8 cellular contexts compared by ENCODE assay signal in the genomic region with DNA sequence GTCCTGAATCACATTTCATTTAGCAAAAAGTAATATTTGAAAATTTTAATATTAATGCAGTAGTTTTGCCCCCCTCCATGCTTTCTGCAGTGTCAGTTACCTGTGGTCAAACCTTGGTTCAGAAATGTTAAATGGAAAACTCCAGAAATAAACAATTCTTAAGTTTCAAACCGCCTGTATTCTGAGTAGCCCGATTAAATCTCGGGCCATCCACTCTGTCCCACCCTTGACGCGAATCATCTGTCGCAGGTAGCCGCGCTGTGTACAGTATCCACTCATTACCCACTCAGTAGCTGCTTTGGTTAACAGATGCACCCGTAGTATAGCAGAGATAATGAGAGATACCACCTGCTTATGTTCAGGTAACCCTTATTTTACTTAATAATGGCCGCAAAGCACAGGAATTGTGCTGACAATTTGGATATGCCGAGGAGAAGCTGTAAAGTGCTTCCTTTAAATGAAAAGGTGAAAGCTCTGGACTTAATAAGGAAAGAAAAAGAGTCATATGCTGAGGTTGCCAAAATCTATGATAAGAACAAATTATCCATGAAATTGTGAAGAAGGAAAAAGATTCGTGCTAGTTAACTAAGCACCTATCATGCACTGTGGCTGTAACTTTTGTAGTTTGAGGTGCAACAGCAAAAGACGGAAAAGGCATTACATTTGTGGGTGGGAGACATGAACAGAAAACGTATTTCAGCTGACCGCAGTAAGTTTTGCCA. TPM values are rescaled to one million over a fixed set of nuclear protein-coding genes. Genes with fewer than 3 reads are reported as not detected.
DNase-seq lines count a peak whose midpoint lies in the region; ATAC-seq, FAIRE-seq and TF ChIP-seq lines count a peak whose summit lies in the region.

No MANE protein-coding gene starts in this region.

- no peak for TF ChIP-seq CTCF in AG04450 (IDR thresholded peaks at IDR 0.05; ENCODE audit: low read depth, low read length)
- no peak for TF ChIP-seq CTCF in HL-60 (IDR thresholded peaks at IDR 0.05; ENCODE audit: insufficient read depth, low read length)
- TF ChIP-seq CTCF in K562 (IDR thresholded peaks at IDR 0.05 in 2 of 3, conservative IDR thresholded peaks at IDR 0.05 in 1 of 3; ENCODE audit: insufficient read depth in 2 of 3, low read depth in 1 of 3, low read length in 3 of 3): no peak
- no peak for TF ChIP-seq CTCF in mucosa of descending colon (IDR thresholded peaks at IDR 0.05)

- H3K9me3 ChIP-seq in AG04450 (ENCODE audit: control insufficient read depth, insufficient read depth, low read length) (no peaks in the 10 kb centered on the region), K562 (replicated peaks; ENCODE audit: control insufficient read depth, insufficient read depth, low read depth, low read length) (no peaks in the 10 kb centered on the region), mucosa of descending colon (no peaks in the 10 kb centered on the region)

- H3K79me2 ChIP-seq in K562 (ENCODE audit: control insufficient read depth, insufficient read depth, low read length): peaks cover 33% of the 10 kb centered on the region

- ATAC-seq in K562 (no peak; the same call in 2 of the 3 replicates), mucosa of descending colon (no peak), GM18502 (IDR thresholded peaks at IDR 0.05; ENCODE audit: poor library complexity, unreplicated experiment) (no peak)

- no peak overlapping the region for H3K27ac ChIP-seq in AG04450 (ENCODE audit: low read depth, low read length)
- H3K27ac ChIP-seq in HL-60 (replicated peaks): peak overlapping the region; percentile 100
- peak overlapping the region; percentile 98 for H3K27ac ChIP-seq in K562 (ENCODE audit: extremely low read depth, low read depth, low read length)

- WGBS in K562 (ENCODE audit: insufficient coverage, low coverage, missing lambda C conversion rate): 25% methylated on average over 15 of the region's 15 CpGs

- peak overlapping the region; percentile 94 for H3K9ac ChIP-seq in K562 (ENCODE audit: insufficient read depth in 1 of 2, low read depth in 2 of 2, low read length in 2 of 2)

- no peaks in the 10 kb centered on the region for H3K9me1 ChIP-seq in K562 (ENCODE audit: control insufficient read depth, insufficient read depth, low read length)

- no peak for TF ChIP-seq RAD21 in K562 (CRISPR knock-in tag; conservative IDR thresholded peaks at IDR 0.05 in 1 of 2, IDR thresholded peaks at IDR 0.05 in 1 of 2)

- H3K4me2 ChIP-seq in K562 (ENCODE audit: insufficient read depth, low read length): peak overlapping the region; percentile 88

- DNase-seq in AG04450 (ENCODE audit: low read depth, low spot score) (no peak), HL-60 (ENCODE audit: low read depth in 1 of 2, low spot score in 1 of 2) (no peak), K562 (ENCODE audit: extremely low read depth in 1 of 4, low spot score in 3 of 4) (peak in 3 of 4 experiments; percentile 32 to 38 (median 38)), mucosa of descending colon (peak; percentile 34 to 48 (median 40)), mesenteric fat pad (ENCODE audit: low spot score) (no peak), erythroblast (lab: John Stamatoyannopoulos, UW) (no peak)
- DNase-seq in stimulated activated CD8-positive, alpha-beta memory T cell treated with anti-CD3 and anti-CD28 coated beads, Interleukin-4, amount 100 ng/mL, for 48 hours: no peak

- no peaks in the 10 kb centered on the region for H4K20me1 ChIP-seq in K562 (replicated peaks; ENCODE audit: control insufficient read depth, insufficient read depth, low read length)

- FAIRE-seq in K562 (lab: Jason Lieb, UNC): no peak

- no peaks in the 10 kb centered on the region for H3K36me3 ChIP-seq in K562 (ENCODE audit: control insufficient read depth, insufficient read depth, low read length)
- no peaks in the 10 kb centered on the region for H3K36me3 ChIP-seq in mucosa of descending colon (ENCODE audit: low read depth)

- peaks cover 3 to 27% of the 10 kb centered on the region in 2 experiments for H3K4me1 ChIP-seq in K562 (replicated peaks in 1 of 2; ENCODE audit: control insufficient read depth in 2 of 2, insufficient read depth in 2 of 2, low read length in 2 of 2)
- H3K4me1 ChIP-seq in mucosa of descending colon (ENCODE audit: low read depth): peaks cover 23% of the 10 kb centered on the region

- intact Hi-C loops in K562 (cut with micrococcal nuclease) (loop anchor here (5.0 kb wide), 3 partner anchors 178 to 638 kb away; a partner anchor contains a TSS), mucosa of descending colon (cut with DNase I, micrococcal nuclease) (no loop called here)

- peak overlapping the region; percentile 98 for H2AFZ ChIP-seq in K562 (ENCODE audit: low read depth, low read length)

- 0 out of 2 replicates have a peak, but pooled peaks have one; percentile 23 for TF ChIP-seq EP300 in K562 (IDR thresholded peaks at IDR 0.05; ENCODE audit: low read length)

- CTCF ChIA-PET in AG04450 (lab: Charles Lee): no interaction called here
- CTCF ChIA-PET in K562 (lab: Yijun Ruan, JAX; ENCODE audit: low intra/inter-chr PET ratio): no interaction called here

- BruUV-seq in K562 (replicated peaks; lab: Mats Ljungman, UMichigan): TSS peak; percentile 99

- H3K27me3 ChIP-seq in AG04450 (ENCODE audit: control insufficient read depth, insufficient read depth, low read length): peaks cover 4% of the 10 kb centered on the region
- H3K27me3 ChIP-seq in HL-60 (ENCODE audit: insufficient read depth, poor library complexity, severe bottlenecking): no peaks in the 10 kb centered on the region
- H3K27me3 ChIP-seq in K562 (ENCODE audit: control insufficient read depth in 2 of 2, insufficient read depth in 2 of 2, low read length in 2 of 2): no peaks in the 10 kb centered on the region

- POLR2A ChIA-PET in AG04450 (lab: Yijun Ruan, JAX) (interaction anchor here (0.5 kb wide), 1 partner anchor 218 kb away, joined by 3 read pairs; no protein-coding TSS in a partner anchor), K562 (lab: Yijun Ruan, JAX) (interaction anchor here (0.6 to 2.3 kb wide), 13 partner anchors 8 to 1547 kb away, joined by 3 to 12 read pairs (median 4); a partner anchor contains a TSS)

- in situ Hi-C loops in K562 (cut with MboI): no loop called here

- H3K4me3 ChIP-seq in AG04450 (ENCODE audit: low read depth, low read length) (peak overlapping the region; percentile 48), HL-60 (replicated peaks; ENCODE audit: insufficient read depth, low read length) (peak overlapping the region; percentile 37), K562 (peak overlapping the region; percentile 69), mucosa of descending colon (peak overlapping the region; percentile 93)

- no peak for TF ChIP-seq POLR2A in K562 (conservative IDR thresholded peaks at IDR 0.05)
- no peak for TF ChIP-seq POLR2A in erythroblast (IDR thresholded peaks at IDR 0.05; ENCODE audit: low read length)

TF ChIP-seq in K562, 482 proteins besides CTCF, POLR2A, EP300 and RAD21 (continues in another document):
- no peak for TF ChIP-seq NFYB (IDR thresholded peaks at IDR 0.05; ENCODE audit: extremely low read depth, insufficient read length)
- TF ChIP-seq, protein P1, sequence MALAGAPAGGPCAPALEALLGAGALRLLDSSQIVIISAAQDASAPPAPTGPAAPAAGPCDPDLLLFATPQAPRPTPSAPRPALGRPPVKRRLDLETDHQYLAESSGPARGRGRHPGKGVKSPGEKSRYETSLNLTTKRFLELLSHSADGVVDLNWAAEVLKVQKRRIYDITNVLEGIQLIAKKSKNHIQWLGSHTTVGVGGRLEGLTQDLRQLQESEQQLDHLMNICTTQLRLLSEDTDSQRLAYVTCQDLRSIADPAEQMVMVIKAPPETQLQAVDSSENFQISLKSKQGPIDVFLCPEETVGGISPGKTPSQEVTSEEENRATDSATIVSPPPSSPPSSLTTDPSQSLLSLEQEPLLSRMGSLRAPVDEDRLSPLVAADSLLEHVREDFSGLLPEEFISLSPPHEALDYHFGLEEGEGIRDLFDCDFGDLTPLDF (CRISPR knock-in tag; IDR thresholded peaks at IDR 0.05): no peak
- TF ChIP-seq SAFB2 (IDR thresholded peaks at IDR 0.05; ENCODE audit: borderline replicate concordance, low read depth, low read length, severe bottlenecking): no peak
- no peak for TF ChIP-seq ZNF134 (CRISPR knock-in tag; conservative IDR thresholded peaks at IDR 0.05)
- TF ChIP-seq, protein P2, sequence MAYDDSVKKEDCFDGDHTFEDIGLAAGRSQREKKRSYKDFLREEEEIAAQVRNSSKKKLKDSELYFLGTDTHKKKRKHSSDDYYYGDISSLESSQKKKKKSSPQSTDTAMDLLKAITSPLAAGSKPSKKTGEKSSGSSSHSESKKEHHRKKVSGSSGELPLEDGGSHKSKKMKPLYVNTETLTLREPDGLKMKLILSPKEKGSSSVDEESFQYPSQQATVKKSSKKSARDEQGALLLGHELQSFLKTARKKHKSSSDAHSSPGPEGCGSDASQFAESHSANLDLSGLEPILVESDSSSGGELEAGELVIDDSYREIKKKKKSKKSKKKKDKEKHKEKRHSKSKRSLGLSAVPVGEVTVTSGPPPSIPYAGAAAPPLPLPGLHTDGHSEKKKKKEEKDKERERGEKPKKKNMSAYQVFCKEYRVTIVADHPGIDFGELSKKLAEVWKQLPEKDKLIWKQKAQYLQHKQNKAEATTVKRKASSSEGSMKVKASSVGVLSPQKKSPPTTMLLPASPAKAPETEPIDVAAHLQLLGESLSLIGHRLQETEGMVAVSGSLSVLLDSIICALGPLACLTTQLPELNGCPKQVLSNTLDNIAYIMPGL (CRISPR knock-in tag; IDR thresholded peaks at IDR 0.05): no peak
- no peak for TF ChIP-seq RFX1 (IDR thresholded peaks at IDR 0.05)

RNA-seq across cellular contexts. Expression of a gene that starts 0.9 kb away (rescaled TPM):
- polyA plus RNA-seq in AG04450 (2011; rRNA removed) (8.3 and 9.8 TPM in 2 replicates), K562 (2011; rRNA removed) (9.6 and 11.4 TPM in 2 replicates), K562 (2014; fragmentation: Illumina TruSeq; extraction: Trizol) (6.4 and 6.8 TPM in 2 replicates), K562 (2014; fragmentation: Nextera tagmentation; extraction: Ambion mirVana) (1 to 10 TPM; 3.6 to 5.7 TPM), K562 (2014; rRNA removed) (4.4 and 7.1 TPM in 2 replicates)
- 11.6 and 13.0 TPM in 2 replicates for polyA minus RNA-seq in AG04450 (2011; rRNA and poly(A)+ RNA removed)
- 12.3 and 14.4 TPM in 2 replicates for total RNA-seq in K562 (2011; cell fraction: chromatin; rRNA removed; ENCODE audit: low replicate concordance)
- total RNA-seq in K562 (2011; cell fraction: nucleolus; rRNA removed): 6.8 and 10.0 TPM in 2 replicates
- total RNA-seq in K562 (2011; cell fraction: nucleoplasm; rRNA removed): 7.6 and 9.6 TPM in 2 replicates
- total RNA-seq in K562 (2014; rRNA removed) (4.4 and 5.5 TPM in 2 replicates), K562 (2014; rRNA removed; fragmentation: Illumina TruSeq; extraction: Trizol) (8.2 and 8.7 TPM in 2 replicates), K562 (2015; rRNA removed; fragmentation: Illumina TruSeq; extraction: Trizol) (6.6 and 7.9 TPM in 2 replicates), K562 (2021) (7.4 and 7.5 TPM in 2 replicates), mucosa of descending colon (10 to 100 TPM; 13.4 to 20.4 (median 14.9) TPM), mesenteric fat pad (8.4 TPM)
- 3.4 and 5.7 TPM in 2 replicates for polyA plus RNA-seq in K562 (2011; cell fraction: cytosol; rRNA removed)
- 13.9 and 14.4 TPM in 2 replicates for polyA plus RNA-seq in K562 (2011; cell fraction: nucleus; rRNA removed)
- 4.3 and 4.9 TPM in 2 replicates for polyA plus RNA-seq in K562 (2012)
- 18.6 and 21.9 TPM in 2 replicates for polyA minus RNA-seq in K562 (2011; rRNA and poly(A)+ RNA removed)
- polyA minus RNA-seq in K562 (2011; cell fraction: cytosol; rRNA and poly(A)+ RNA removed): 3.1 and 4.6 TPM in 2 replicates
- polyA minus RNA-seq in K562 (2011; cell fraction: nucleus; rRNA and poly(A)+ RNA removed): 15.6 and 19.8 TPM in 2 replicates

Comparison
In these comparisons a context has a peak if more than half of its experiments do, and no peak if none do; other contexts are left out.
1. DNase-seq: peak in K562 (3 of 4) and mucosa of descending colon (3 of 3); none in AG04450 (single experiment), HL-60 (0 of 2), mesenteric fat pad (single experiment), stimulated activated CD8-positive, alpha-beta memory T cell treated with anti-CD3 and anti-CD28 coated beads, Interleukin-4, amount 100 ng/mL, for 48 hours (single experiment) and erythroblast (0 of 2).
2. H3K4me3 ChIP-seq: peak in every context shown above with its lines; median percentile 93 in mucosa of descending colon; 69 in K562; 48 in AG04450; 37 in HL-60.